Comparison of ENCODE assay signal across 8 cellular contexts in genomic region chr2:73069855-73070650, GRCh38. TPM values are rescaled to one million over a fixed set of nuclear protein-coding genes. Genes with fewer than 3 reads are reported as not detected.
DNase-seq lines count a peak whose midpoint lies in the region; ATAC-seq, FAIRE-seq and TF ChIP-seq lines count a peak whose summit lies in the region.

No MANE protein-coding gene starts in this region.

- peak overlapping the region; percentile 67 for H3K27ac Mint-ChIP-seq in astrocyte (ENCODE audit: unreplicated experiment)

- H3K4me2 ChIP-seq in BLaER1 (peak overlapping the region; percentile 89), astrocyte (ENCODE audit: low read length) (peak overlapping the region; percentile 99)

- H3K4me3 ChIP-seq in BLaER1, result peak overlapping the region; percentile 75
- H3K4me3 ChIP-seq in HUES48 (ENCODE audit: low read depth, low read length), result peak overlapping the region; percentile 84
- H3K4me3 ChIP-seq in astrocyte (ENCODE audit: insufficient read depth, low read depth, low read length), result peak overlapping the region; percentile 70
- peak overlapping the region; percentile 82 for H3K4me3 ChIP-seq in lower leg skin (ENCODE audit: low read depth, poor library complexity, severe bottlenecking)
- peak overlapping the region; percentile 77 to 95 (median 84) for H3K4me3 ChIP-seq in upper lobe of left lung

- in situ Hi-C loops in GM13976 (cut with MboI; ENCODE audit: low sequenced_read_pairs, unreplicated experiment), result no loop called here

- H3K9me3 Mint-ChIP-seq in astrocyte (ENCODE audit: unreplicated experiment), result no peaks in the 10 kb centered on the region

- H2AFZ ChIP-seq in astrocyte (ENCODE audit: low read depth, low read length), result peak overlapping the region; percentile 69

- FAIRE-seq in astrocyte (lab: Jason Lieb, UNC), result no peak

- peaks cover 15% of the 10 kb centered on the region for H3K36me3 Mint-ChIP-seq in astrocyte (ENCODE audit: low read depth, unreplicated experiment)

- peak overlapping the region; percentile 83 for H3K9ac ChIP-seq in BLaER1
- peak overlapping the region; percentile 87 for H3K9ac ChIP-seq in HUES48 (ENCODE audit: low read depth, low read length)
- H3K9ac ChIP-seq in astrocyte (ENCODE audit: low read length), result peak overlapping the region; percentile 94

- H3K27me3 Mint-ChIP-seq in astrocyte (ENCODE audit: low read depth, unreplicated experiment), result no peaks in the 10 kb centered on the region

- TF ChIP-seq POLR2A in lower leg skin (IDR thresholded peaks at IDR 0.05) (no peak), upper lobe of left lung (IDR thresholded peaks at IDR 0.05) (no peak)

- no peak for TF ChIP-seq EP300 in upper lobe of left lung (IDR thresholded peaks at IDR 0.05)

- no peaks in the 10 kb centered on the region for H3K27me3 ChIP-seq in BLaER1
- H3K27me3 ChIP-seq in HUES48 (ENCODE audit: control insufficient read depth, insufficient read depth, low read length), result no peaks in the 10 kb centered on the region
- no peaks in the 10 kb centered on the region for H3K27me3 ChIP-seq in astrocyte (ENCODE audit: insufficient read depth, low read length)
- no peaks in the 10 kb centered on the region for H3K27me3 ChIP-seq in upper lobe of left lung

- WGBS in lower leg skin, 2 donors, result 11 to 12% methylated on average over 30 of the region's 30 CpGs
- WGBS in upper lobe of left lung, 2 donors, result 21 to 24% methylated on average over 20 to 21 of the region's 30 CpGs

- peaks cover 24% of the 10 kb centered on the region for H3K4me1 ChIP-seq in BLaER1
- peaks cover 11% of the 10 kb centered on the region for H3K4me1 ChIP-seq in HUES48 (ENCODE audit: control insufficient read depth, insufficient read depth, low read length)
- H3K4me1 ChIP-seq in astrocyte (ENCODE audit: insufficient read depth, low read length), result peaks cover 22% of the 10 kb centered on the region
- peaks cover 21 to 31% (median 28%) of the 10 kb centered on the region in 4 donors for H3K4me1 ChIP-seq in upper lobe of left lung

- peaks cover 55% of the 10 kb centered on the region for H3K79me2 ChIP-seq in astrocyte (ENCODE audit: insufficient read depth, low read length)

- intact Hi-C loops in lower leg skin (cut with DNase I; ENCODE audit: low total_unique reads), result loop anchor here (10.0 kb wide), 1 partner anchor 75 kb away; no protein-coding TSS in a partner anchor

- H3K27ac ChIP-seq in BLaER1, result peak overlapping the region; percentile 89
- peak overlapping the region; percentile 85 for H3K27ac ChIP-seq in HUES48 (ENCODE audit: low read depth, low read length)
- peak overlapping the region; percentile 81 for H3K27ac ChIP-seq in astrocyte (ENCODE audit: low read depth, low read length)
- H3K27ac ChIP-seq in upper lobe of left lung, result peak overlapping the region; percentile 93 to 97 (median 94)

- peaks cover 8% of the 10 kb centered on the region for H3K36me3 ChIP-seq in BLaER1
- 0 out of 2 replicates have a peak, but pooled peaks cover 5% of the 10 kb centered on the region for H3K36me3 ChIP-seq in HUES48 (ENCODE audit: control insufficient read depth, insufficient read depth, low read length)
- H3K36me3 ChIP-seq in astrocyte (ENCODE audit: insufficient read depth, low read length), result peaks cover 9% of the 10 kb centered on the region
- peaks cover 0 to under 1% (median under 1%) of the 10 kb centered on the region in 4 donors for H3K36me3 ChIP-seq in upper lobe of left lung

- no peak for TF ChIP-seq CTCF in astrocyte (IDR thresholded peaks at IDR 0.05; ENCODE audit: insufficient read depth, low read depth, low read length)
- TF ChIP-seq CTCF in lower leg skin (IDR thresholded peaks at IDR 0.05), result no peak
- no peak for TF ChIP-seq CTCF in upper lobe of left lung (IDR thresholded peaks at IDR 0.05)
- no peak for TF ChIP-seq CTCF in GM13976 (IDR thresholded peaks at IDR 0.05; ENCODE audit: borderline replicate concordance, control extremely low read depth, extremely low read depth, insufficient read depth, missing control alignments)

- no peaks in the 10 kb centered on the region for H3K9me3 ChIP-seq in BLaER1
- H3K9me3 ChIP-seq in HUES48 (ENCODE audit: control insufficient read depth, insufficient read depth, low read length), result no peaks in the 10 kb centered on the region
- H3K9me3 ChIP-seq in astrocyte (ENCODE audit: insufficient read depth, low read depth, low read length), result no peaks in the 10 kb centered on the region
- no peaks in the 10 kb centered on the region for H3K9me3 ChIP-seq in upper lobe of left lung

- peak overlapping the region; percentile 91 for H3K4me3 Mint-ChIP-seq in astrocyte (ENCODE audit: unreplicated experiment)

- no peak for ATAC-seq in upper lobe of left lung (ENCODE audit: low FRiP score in 2 of 2)

- peak; percentile 23 for DNase-seq in astrocyte (ENCODE audit: low read depth)
- no peak for DNase-seq in lower leg skin (ENCODE audit: low spot score in 2 of 2)
- DNase-seq in upper lobe of left lung, result no peak
- DNase-seq in NCI-H748 (lab: John Stamatoyannopoulos, UW; ENCODE audit: unreplicated experiment), result no peak
- DNase-seq in GM13976 (ENCODE audit: low spot score), result no peak
- DNase-seq in stimulated activated CD4-positive, alpha-beta T cell treated with anti-CD3 and anti-CD28 coated beads, Interleukin-1b, Interleukin-23, amount 100 ng/mL, for 48 hours, result no peak

- peaks cover 20% of the 10 kb centered on the region for H3K4me1 Mint-ChIP-seq in astrocyte (ENCODE audit: low read depth, unreplicated experiment)

- H4K20me1 ChIP-seq in BLaER1, result 0 out of 2 replicates have a peak, but pooled peaks cover 6% of the 10 kb centered on the region
- H4K20me1 ChIP-seq in astrocyte (ENCODE audit: insufficient read depth, low read length), result peaks cover 45% of the 10 kb centered on the region

RNA-seq across cellular contexts. Expression of gene SFXN5, which starts 1.5 kb away (rescaled TPM):
- total RNA-seq in astrocyte (14.9 and 15.9 TPM in 2 replicates), lower leg skin (10 to 100 TPM in 3 of 4 donors, 1 to 10 TPM in 1; 8.4 to 18.3 (median 15.3) TPM), upper lobe of left lung (10 to 100 TPM; 10.8 to 44.0 (median 13.7) TPM)

RNA-seq across cellular contexts. Expression of gene RAB11FIP5, which starts 42.7 kb away (rescaled TPM):
- total RNA-seq in astrocyte, result 56.0 and 70.5 TPM in 2 replicates
- total RNA-seq in lower leg skin, result 10 to 100 TPM; 35.7 to 43.7 (median 42.0) TPM
- 10 to 100 TPM; 21.0 to 35.3 (median 29.9) TPM for total RNA-seq in upper lobe of left lung
